15 cellular contexts compared by ENCODE assay signal in the genomic region with DNA sequence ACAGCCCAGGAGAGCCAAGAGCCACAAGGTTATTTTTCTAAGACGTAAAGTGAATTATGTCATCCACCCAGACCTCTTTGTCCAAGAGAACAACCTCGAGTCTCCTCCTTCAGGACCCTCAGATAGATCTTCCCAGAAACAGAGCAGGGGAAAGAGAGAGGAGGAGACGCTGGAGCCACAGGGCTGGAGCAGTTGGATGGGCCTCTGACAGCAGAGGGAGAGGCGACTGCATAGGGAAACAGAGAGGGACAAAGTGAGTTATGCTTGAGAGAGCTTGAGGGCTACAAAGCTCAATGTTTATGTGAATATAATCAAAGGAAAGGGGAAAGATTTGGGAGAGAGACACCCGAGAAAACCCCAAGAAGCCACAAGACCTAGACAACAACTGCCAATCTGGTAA.
DNase-seq lines count a peak whose midpoint lies in the region; ATAC-seq and TF ChIP-seq lines count a peak whose summit lies in the region.
"Had no signal": no experiment of that assay in that cellular context is flagged by ENCODE, and none has a peak within 500 bp of the region (broad histone marks: within the 10 kb centered on the region; RNA-seq: fewer than 3 reads in every experiment).

No MANE protein-coding gene starts in this region.

- H3K27me3 Mint-ChIP-seq in mesothelial cell of epicardium (ENCODE audit: low read depth): no peaks in the 10 kb centered on the region
- peaks cover 0 to 9% (median 3%) of the 10 kb centered on the region in 5 donors for H3K27me3 Mint-ChIP-seq in naive thymus-derived CD4-positive, alpha-beta T cell
- H3K27me3 Mint-ChIP-seq: IgD-negative memory B cell had no signal

- POLR2A ChIA-PET in naive thymus-derived CD4-positive, alpha-beta T cell (lab: Charles Lee): no interaction called here

- H3K4me1 ChIP-seq in esophagus squamous epithelium: peaks cover 7 to 39% (median 9%) of the 10 kb centered on the region in 3 donors
- H3K4me1 ChIP-seq in naive thymus-derived CD4-positive, alpha-beta T cell (ENCODE audit: control insufficient read depth in 2 of 2, insufficient read depth in 2 of 2, low read length in 2 of 2): no peaks in the 10 kb centered on the region
- H3K4me1 ChIP-seq: HAP-1 had no signal

- CTCF ChIA-PET in naive thymus-derived CD4-positive, alpha-beta T cell (lab: Charles Lee): no interaction called here

- H3K36me3 Mint-ChIP-seq in mesothelial cell of epicardium: peaks cover 11% of the 10 kb centered on the region
- peaks cover 0 to 56% (median 0%) of the 10 kb centered on the region in 5 donors for H3K36me3 Mint-ChIP-seq in naive thymus-derived CD4-positive, alpha-beta T cell

- ATAC-seq in Right ventricle myocardium inferior (peak; percentile 20), left lobe of liver (peak; percentile 51)
- ATAC-seq in naive thymus-derived CD4-positive, alpha-beta T cell: no peak

- H3K27me3 ChIP-seq in esophagus squamous epithelium: no peaks in the 10 kb centered on the region
- H3K27me3 ChIP-seq in naive thymus-derived CD4-positive, alpha-beta T cell (ENCODE audit: control insufficient read depth in 2 of 2, insufficient read depth in 2 of 2, low read length in 2 of 2): no peaks in the 10 kb centered on the region
- H3K27me3 ChIP-seq: BLaER1 treated with 17β-estradiol and CSF1 and Interleukin-3, amounts not matched to agents 10 nM and 100 nM had no signal

- peak overlapping the region; percentile 57 to 83 (median 79) for H3K27ac ChIP-seq in esophagus squamous epithelium
- H3K27ac ChIP-seq in naive thymus-derived CD4-positive, alpha-beta T cell (ENCODE audit: low read depth, low read length): no peak overlapping the region
- H3K27ac ChIP-seq: BLaER1 treated with 17β-estradiol and CSF1 and Interleukin-3, amounts not matched to agents 10 nM and 100 nM had no signal

- no peaks in the 10 kb centered on the region for H3K9me3 ChIP-seq in esophagus squamous epithelium
- no peaks in the 10 kb centered on the region for H3K9me3 ChIP-seq in naive thymus-derived CD4-positive, alpha-beta T cell (ENCODE audit: control insufficient read depth in 2 of 3, low read length in 3 of 3)
- H3K9me3 ChIP-seq: HAP-1 had no signal

- WGBS in esophagus squamous epithelium, 2 donors: 31 to 49% methylated on average over 4 to 5 of the region's 5 CpGs

- H3K4me3 Mint-ChIP-seq in mesothelial cell of epicardium: no peak overlapping the region
- no peak overlapping the region for H3K4me3 Mint-ChIP-seq in naive thymus-derived CD4-positive, alpha-beta T cell
- H3K4me3 Mint-ChIP-seq: IgD-negative memory B cell had no signal

- intact Hi-C loops in Right ventricle myocardium inferior (cut with DNase I): no loop called here
- intact Hi-C loops in cardiac septum (cut with DNase I): no loop called here
- intact Hi-C loops in esophagus squamous epithelium (cut with DNase I): no loop called here
- intact Hi-C loops in naive thymus-derived CD4-positive, alpha-beta T cell (cut with micrococcal nuclease): no loop called here

- TF ChIP-seq CTCF in esophagus squamous epithelium (IDR thresholded peaks at IDR 0.05) (no peak), mesothelial cell of epicardium (IDR thresholded peaks at IDR 0.05; ENCODE audit: unreplicated experiment) (no peak)

- H3K9me3 Mint-ChIP-seq in mesothelial cell of epicardium: peaks cover 30% of the 10 kb centered on the region
- peaks cover 0 to 9% (median under 1%) of the 10 kb centered on the region in 11 donors for H3K9me3 Mint-ChIP-seq in naive thymus-derived CD4-positive, alpha-beta T cell

- H3K27ac Mint-ChIP-seq in mesothelial cell of epicardium: no peak overlapping the region
- H3K27ac Mint-ChIP-seq in naive thymus-derived CD4-positive, alpha-beta T cell: peak overlapping the region in 1 of 9 donors; percentile 50
- H3K27ac Mint-ChIP-seq: IgD-negative memory B cell had no signal

- H3K4me3 ChIP-seq in esophagus squamous epithelium: no peak overlapping the region
- no peak overlapping the region for H3K4me3 ChIP-seq in naive thymus-derived CD4-positive, alpha-beta T cell (ENCODE audit: low read length)
- H3K4me3 ChIP-seq: BLaER1 treated with 17β-estradiol and CSF1 and Interleukin-3, amounts not matched to agents 10 nM and 100 nM; HAP-1 had no signal

- no peak for TF ChIP-seq POLR2A in esophagus squamous epithelium (IDR thresholded peaks at IDR 0.05)

- H3K36me3 ChIP-seq in esophagus squamous epithelium: no peaks in the 10 kb centered on the region
- H3K36me3 ChIP-seq in naive thymus-derived CD4-positive, alpha-beta T cell (ENCODE audit: control insufficient read depth in 2 of 3, insufficient read depth in 3 of 3, low read length in 3 of 3): no peaks in the 10 kb centered on the region
- H3K36me3 ChIP-seq: BLaER1 treated with 17β-estradiol and CSF1 and Interleukin-3, amounts not matched to agents 10 nM and 100 nM; HAP-1 had no signal

- no peak for DNase-seq in Right ventricle myocardium inferior (ENCODE audit: missing footprints)
- no peak for DNase-seq in cardiac septum (ENCODE audit: low spot score)
- DNase-seq in esophagus squamous epithelium (lab: John Stamatoyannopoulos, UW): no peak
- DNase-seq in left lobe of liver (ENCODE audit: low spot score): no peak
- DNase-seq in mesothelial cell of epicardium (ENCODE audit: low spot score in 2 of 2, unreplicated experiment in 2 of 2): no peak
- DNase-seq in stimulated activated CD4-positive, alpha-beta T cell treated with anti-CD3 and anti-CD28 coated beads, Interleukin-4, amount 100 ng/mL, for 24 hours: no peak
- no peak for DNase-seq in naive thymus-derived CD4-positive, alpha-beta T cell
- no peak for DNase-seq in mesenteric fat pad (ENCODE audit: low spot score)
- DNase-seq: DMS 273 treated with DMSO at 0.1 percent for 48 hours, NCI-H1436, NCI-H2081, NCI-H524 had no signal

- H3K4me1 Mint-ChIP-seq in mesothelial cell of epicardium: peaks cover 9% of the 10 kb centered on the region
- H3K4me1 Mint-ChIP-seq in naive thymus-derived CD4-positive, alpha-beta T cell: peaks cover 0 to 35% (median 0%) of the 10 kb centered on the region in 7 donors
